8 cellular contexts compared by ENCODE assay signal in the genomic region with DNA sequence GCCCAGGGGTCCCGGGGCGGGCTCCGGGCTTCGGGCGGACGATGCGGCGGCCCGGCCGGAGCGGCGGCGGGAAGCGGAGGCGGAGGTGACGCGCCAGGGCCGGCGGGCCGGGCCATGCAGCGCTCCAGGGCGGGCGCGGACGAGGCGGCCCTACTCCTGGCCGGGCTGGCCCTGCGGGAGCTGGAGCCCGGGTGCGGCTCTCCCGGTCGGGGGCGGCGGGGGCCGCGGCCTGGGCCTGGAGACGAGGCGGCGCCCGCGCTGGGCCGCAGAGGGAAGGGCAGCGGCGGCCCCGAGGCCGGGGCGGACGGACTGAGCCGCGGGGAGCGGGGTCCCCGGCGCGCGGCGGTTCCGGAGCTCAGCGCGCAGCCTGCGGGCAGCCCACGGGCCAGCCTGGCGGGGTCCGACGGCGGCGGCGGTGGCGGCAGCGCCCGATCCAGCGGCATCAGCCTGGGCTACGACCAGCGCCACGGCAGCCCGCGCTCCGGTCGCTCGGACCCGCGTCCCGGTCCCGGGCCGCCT. TPM values are rescaled to one million over a fixed set of nuclear protein-coding genes. Genes with fewer than 3 reads are reported as not detected.
A peak's percentile ranks its signal among the peaks of the same experiment; 100 is the strongest.
DNase-seq lines count a peak whose midpoint lies in the region; ATAC-seq and TF ChIP-seq lines count a peak whose summit lies in the region.

No MANE protein-coding gene starts in this region.

- peak overlapping the region; percentile 54 to 79 for H3K27ac ChIP-seq in thoracic aorta

- H3K4me1 ChIP-seq in thoracic aorta (ENCODE audit: control insufficient read depth in 1 of 2, low read depth in 2 of 2) = peaks cover 4 to 47% of the 10 kb centered on the region in 2 donors

- H3K9me3 Mint-ChIP-seq in chondrocyte (ENCODE audit: low read depth) (no peaks in the 10 kb centered on the region), osteocyte (ENCODE audit: unreplicated experiment) (no peaks in the 10 kb centered on the region)

- H3K4me3 ChIP-seq in HFF-Myc (replicated peaks; ENCODE audit: low read depth, low read length) (peak overlapping the region; percentile 56), kidney epithelial cell (ENCODE audit: low read depth, low read length) (peak overlapping the region; percentile 74), thoracic aorta (peak overlapping the region; percentile 74)

- H3K36me3 ChIP-seq in kidney epithelial cell (ENCODE audit: control insufficient read depth, insufficient read depth, low read length) = no peaks in the 10 kb centered on the region
- no peaks in the 10 kb centered on the region for H3K36me3 ChIP-seq in thoracic aorta

- no peaks in the 10 kb centered on the region for H3K27me3 ChIP-seq in kidney epithelial cell (ENCODE audit: control insufficient read depth, insufficient read depth, low read length)
- H3K27me3 ChIP-seq in thoracic aorta (replicated peaks; ENCODE audit: insufficient read depth) = no peaks in the 10 kb centered on the region

- H3K4me3 Mint-ChIP-seq in chondrocyte (ENCODE audit: unreplicated experiment) (no peak overlapping the region), osteocyte (ENCODE audit: unreplicated experiment) (no peak overlapping the region)

- DNase-seq in HFF-Myc (ENCODE audit: extremely low read depth, low read depth) = no peak
- peak; percentile 69 for DNase-seq in chondrocyte (ENCODE audit: low spot score)
- no peak for DNase-seq in kidney epithelial cell (ENCODE audit: low read depth)
- DNase-seq in thoracic aorta (ENCODE audit: low spot score) = no peak
- DNase-seq in mucosa of gallbladder (ENCODE audit: low spot score) = no peak
- no peak for DNase-seq in osteocyte (ENCODE audit: extremely low spot score, unreplicated experiment)
- DNase-seq in NCI-H146 (lab: John Stamatoyannopoulos, UW) = no peak

- H3K27me3 Mint-ChIP-seq in chondrocyte (ENCODE audit: low read depth) = no peaks in the 10 kb centered on the region
- H3K27me3 Mint-ChIP-seq in osteocyte (ENCODE audit: unreplicated experiment) = no peaks in the 10 kb centered on the region

- ATAC-seq in thoracic aorta (ENCODE audit: insufficient number of reproducible peaks, low FRiP score, low read depth) (peak; percentile 29), GM21381 (IDR thresholded peaks at IDR 0.05; ENCODE audit: unreplicated experiment) (no peak)

- TF ChIP-seq CTCF in HFF-Myc (IDR thresholded peaks at IDR 0.05; ENCODE audit: low read depth, low read length, missing control alignments) (no peak), chondrocyte (IDR thresholded peaks at IDR 0.05) (no peak), kidney epithelial cell (IDR thresholded peaks at IDR 0.05; ENCODE audit: insufficient read depth, low read length, poor library complexity, severe bottlenecking) (no peak), thoracic aorta (IDR thresholded peaks at IDR 0.05) (no peak), osteocyte (IDR thresholded peaks at IDR 0.05) (no peak)

- H3K9me3 ChIP-seq in thoracic aorta = no peaks in the 10 kb centered on the region

- no peak overlapping the region for H3K27ac Mint-ChIP-seq in chondrocyte (ENCODE audit: unreplicated experiment)
- no peak overlapping the region for H3K27ac Mint-ChIP-seq in osteocyte (ENCODE audit: unreplicated experiment)

- H3K36me3 Mint-ChIP-seq in chondrocyte (ENCODE audit: low read depth) (peaks cover 10% of the 10 kb centered on the region), osteocyte (ENCODE audit: unreplicated experiment) (peaks cover 7% of the 10 kb centered on the region)

- peaks cover 30% of the 10 kb centered on the region for H3K4me1 Mint-ChIP-seq in chondrocyte (ENCODE audit: low read depth)
- H3K4me1 Mint-ChIP-seq in osteocyte (ENCODE audit: unreplicated experiment) = peaks cover 29% of the 10 kb centered on the region

RNA-seq across cellular contexts. Expression of gene WTIP, which starts 0.4 kb away (rescaled TPM):
- total RNA-seq in chondrocyte (32.8 to 45.9 TPM (median 41.6 TPM) in 3 replicates), kidney epithelial cell (33.4 and 50.5 TPM in 2 replicates), thoracic aorta (100 to 1,000 TPM; 110 to 175 TPM), mucosa of gallbladder (24.0 TPM), osteocyte (25.7 and 32.5 TPM in 2 replicates)

RNA-seq across cellular contexts. Expression of gene UBA2, which starts 53.7 kb away (rescaled TPM):
- total RNA-seq in chondrocyte = 81.2 to 103 TPM (median 94.6 TPM) in 3 replicates
- total RNA-seq in kidney epithelial cell = 88.9 and 89.1 TPM in 2 replicates
- 100 to 1,000 TPM; 105 to 107 TPM for total RNA-seq in thoracic aorta
- total RNA-seq in mucosa of gallbladder = 55.4 TPM
- total RNA-seq in osteocyte = 99.4 and 101 TPM in 2 replicates
